ENCODE assay signal across 23 cellular contexts in the genomic region with DNA sequence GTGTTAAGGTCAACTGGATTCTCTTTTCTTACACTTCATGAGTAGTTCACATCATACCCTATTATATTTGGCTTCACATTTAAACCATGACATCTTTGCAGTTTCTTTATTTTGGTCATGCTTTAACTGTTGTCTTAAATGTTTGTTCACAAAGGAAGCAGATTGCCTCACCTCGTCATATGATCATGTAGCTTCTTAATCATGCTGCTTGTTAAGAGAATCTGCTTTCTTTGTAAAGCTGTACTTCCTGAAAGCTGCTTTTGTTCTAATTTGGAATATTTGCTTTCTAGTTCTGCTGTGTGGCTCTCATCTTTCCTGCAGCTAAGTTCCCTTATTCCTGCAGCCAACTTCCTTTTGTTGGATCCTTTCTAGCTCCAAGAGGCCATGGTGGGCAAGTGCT.
"Had no signal": no experiment of that assay in that cellular context is flagged by ENCODE, and none has a peak within 500 bp of the region (broad histone marks: within the 10 kb centered on the region; RNA-seq: fewer than 3 reads in every experiment).

No MANE protein-coding gene starts in this region.

- ATAC-seq: activated CD4-positive, alpha-beta T cell treated with anti-CD3 and anti-CD28 coated beads for 36 hours; heart right ventricle; left lung; lower lobe of right lung; naive thymus-derived CD8-positive, alpha-beta T cell; right cardiac atrium had no signal

- DNase-seq: activated CD4-positive, alpha-beta T cell treated with anti-CD3 and anti-CD28 coated beads for 36 hours; activated CD4-positive, CD25-positive, alpha-beta regulatory T cell; activated effector memory CD4-positive, alpha-beta T cell treated with anti-CD3 and anti-CD28 coated beads, Interleukin-2, amount 50 U/mL, for 16 hours; activated naive CD4-positive, alpha-beta T cell treated with anti-CD3 and anti-CD28 coated beads for 36 hours; activated naive CD8-positive, alpha-beta T cell treated with anti-CD3 and anti-CD28 coated beads for 36 hours; caudate nucleus; esophagus squamous epithelium; heart right ventricle; left lung; lower lobe of right lung; mesenchymal stem cell; naive thymus-derived CD8-positive, alpha-beta T cell; right cardiac atrium; spleen; stimulated activated naive CD4-positive, alpha-beta T cell; T-helper 1 cell; tibial artery had no signal

- FAIRE-seq: endothelial cell of umbilical vein, islet of Langerhans had no signal

- H3K4me3 ChIP-seq: adrenal gland, ascending aorta, esophagus squamous epithelium, heart right ventricle, left lung, lower lobe of right lung, neural progenitor cell, spleen, suprapubic skin, tibial artery had no signal
